In the genomic region with DNA sequence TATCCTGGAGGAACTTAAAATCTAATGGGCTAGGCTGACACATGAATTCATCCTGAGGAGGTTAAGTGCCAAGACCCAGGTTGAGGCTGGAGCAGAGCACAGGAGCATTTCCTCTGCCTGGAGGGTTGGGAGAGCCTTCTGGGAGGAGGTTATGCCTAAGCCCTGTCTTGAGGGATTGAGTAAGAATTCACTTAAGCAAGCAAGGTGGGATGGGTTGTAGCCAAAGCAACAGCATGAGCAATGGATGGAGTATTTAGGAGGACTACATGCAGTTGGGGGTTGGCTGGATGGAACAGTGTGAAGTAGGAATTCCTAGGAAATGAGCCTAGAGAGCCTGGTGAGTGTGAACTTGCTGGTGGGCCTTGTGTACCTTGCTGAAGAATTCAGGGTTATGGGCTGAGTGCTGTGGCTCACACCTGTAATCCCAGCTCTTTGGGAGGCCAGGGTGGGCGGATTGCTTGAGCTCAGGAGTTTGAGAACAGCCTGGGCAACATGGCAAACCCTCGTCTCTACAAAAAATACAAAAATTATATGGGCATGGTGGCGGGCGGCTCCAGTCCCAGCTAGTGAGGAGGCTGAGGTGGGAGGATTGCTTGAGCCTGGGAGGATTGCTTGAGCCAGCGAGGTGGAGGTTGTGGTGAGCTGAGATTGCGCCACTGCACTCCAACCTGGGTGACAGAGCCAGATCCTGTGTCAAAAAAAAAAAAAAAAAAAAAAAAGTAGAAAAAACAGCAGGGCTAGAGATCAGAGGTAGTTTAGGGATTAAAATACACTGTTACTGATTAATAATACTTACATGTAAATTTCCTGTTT, we compare ENCODE assay signal across 11 cellular contexts. TPM values are rescaled to one million over a fixed set of nuclear protein-coding genes. Genes with fewer than 3 reads are reported as not detected.
DNase-seq lines count a peak whose midpoint lies in the region; ATAC-seq and TF ChIP-seq lines count a peak whose summit lies in the region.
"Had no signal": no experiment of that assay in that cellular context is flagged by ENCODE, and none has a peak within 500 bp of the region (broad histone marks: within the 10 kb centered on the region; RNA-seq: fewer than 3 reads in every experiment).

No MANE protein-coding gene starts in this region.

- H3K4me3 ChIP-seq in MG63 (no peak overlapping the region), choroid plexus epithelial cell (ENCODE audit: low read depth, low read length) (no peak overlapping the region), lung (no peak overlapping the region)
- H3K4me3 ChIP-seq: cardiac muscle cell had no signal

- H3K9me3 Mint-ChIP-seq in activated CD4-positive, alpha-beta T cell treated with anti-CD3 and anti-CD28 coated beads for 36 hours (ENCODE audit: low read depth) = no peaks in the 10 kb centered on the region
- H3K9me3 Mint-ChIP-seq: CD8-positive, alpha-beta memory T cell had no signal

- CTCF ChIA-PET in activated CD4-positive, alpha-beta T cell treated with anti-CD3 and anti-CD28 coated beads for 36 hours (lab: Charles Lee) = interaction anchor here (0.6 kb wide), 1 partner anchor 14 kb away, joined by 3 read pairs; no protein-coding TSS in a partner anchor

- TF ChIP-seq CTCF in choroid plexus epithelial cell (conservative IDR thresholded peaks at IDR 0.05; ENCODE audit: low read depth, low read length) = no peak
- TF ChIP-seq CTCF in lung (IDR thresholded peaks at IDR 0.05; ENCODE audit: control extremely low read depth, extremely low read depth) = no peak

- in situ Hi-C loops in Caki2 (cut with HindIII; ENCODE audit: low pct_unique_long_range_greater_than_20kb, low sequenced_read_pairs) = no loop called here

- no peaks in the 10 kb centered on the region for H3K27me3 ChIP-seq in MG63
- H3K27me3 ChIP-seq in lung (ENCODE audit: control insufficient read depth, insufficient read depth) = no peaks in the 10 kb centered on the region
- H3K27me3 ChIP-seq: cardiac muscle cell had no signal

- DNase-seq in Caki2 (ENCODE audit: low read depth) (peak; percentile 14), MG63 (peak; percentile 76), choroid plexus epithelial cell (ENCODE audit: low read depth) (peak; percentile 88), lung (ENCODE audit: low spot score) (no peak), cardiac septum (ENCODE audit: low spot score) (no peak)
- no peak for DNase-seq in activated CD4-positive, alpha-beta T cell treated with anti-CD3 and anti-CD28 coated beads for 36 hours
- no peak for DNase-seq in stimulated activated CD4-positive, alpha-beta T cell treated with anti-CD3 and anti-CD28 coated beads, Interleukin-4, amount 100 ng/mL, for 24 hours
- DNase-seq: CD8-positive, alpha-beta memory T cell; NCI-H146 had no signal

- 92 to 96% methylated on average over 6 of the region's 6 CpGs for WGBS in lung, 2 donors

- intact Hi-C loops in activated CD4-positive, alpha-beta T cell treated with anti-CD3 and anti-CD28 coated beads for 36 hours (cut with DNase I, micrococcal nuclease) = no loop called here
- intact Hi-C loops in cardiac septum (cut with DNase I) = no loop called here

- H3K36me3 ChIP-seq in MG63 (no peaks in the 10 kb centered on the region), lung (ENCODE audit: control insufficient read depth in 2 of 2, insufficient read depth in 2 of 2, low read length in 2 of 2) (no peaks in the 10 kb centered on the region)
- H3K36me3 ChIP-seq: cardiac muscle cell had no signal

- H3K27ac ChIP-seq in lung (ENCODE audit: low read depth in 1 of 2, low read length in 1 of 2) = no peak overlapping the region
- H3K27ac ChIP-seq: cardiac muscle cell had no signal

- no peak overlapping the region for H3K27ac Mint-ChIP-seq in activated CD4-positive, alpha-beta T cell treated with anti-CD3 and anti-CD28 coated beads for 36 hours
- H3K27ac Mint-ChIP-seq: CD8-positive, alpha-beta memory T cell had no signal

- ATAC-seq in lung (ENCODE audit: insufficient read depth, low FRiP score) = peak; percentile 55
- ATAC-seq in activated CD4-positive, alpha-beta T cell treated with anti-CD3 and anti-CD28 coated beads for 36 hours = no peak
- ATAC-seq in GM19035 (IDR thresholded peaks at IDR 0.05; ENCODE audit: unreplicated experiment) = no peak

- no peaks in the 10 kb centered on the region for H3K9me3 ChIP-seq in MG63
- H3K9me3 ChIP-seq in lung (ENCODE audit: control insufficient read depth in 2 of 2, insufficient read depth in 1 of 2, low read length in 1 of 2) = no peaks in the 10 kb centered on the region

- no peaks in the 10 kb centered on the region for H3K4me1 Mint-ChIP-seq in activated CD4-positive, alpha-beta T cell treated with anti-CD3 and anti-CD28 coated beads for 36 hours

- no peak overlapping the region for H3K4me3 Mint-ChIP-seq in activated CD4-positive, alpha-beta T cell treated with anti-CD3 and anti-CD28 coated beads for 36 hours
- H3K4me3 Mint-ChIP-seq: CD8-positive, alpha-beta memory T cell had no signal

- peaks cover 18 to 31% of the 10 kb centered on the region in 2 donors for H3K4me1 ChIP-seq in lung (ENCODE audit: control insufficient read depth in 2 of 2, insufficient read depth in 2 of 2, low read length in 2 of 2)

- no peaks in the 10 kb centered on the region for H3K36me3 Mint-ChIP-seq in activated CD4-positive, alpha-beta T cell treated with anti-CD3 and anti-CD28 coated beads for 36 hours (ENCODE audit: low read depth)

- POLR2A ChIA-PET in activated CD4-positive, alpha-beta T cell treated with anti-CD3 and anti-CD28 coated beads for 36 hours (lab: Charles Lee) = no interaction called here

- no peaks in the 10 kb centered on the region for H3K27me3 Mint-ChIP-seq in activated CD4-positive, alpha-beta T cell treated with anti-CD3 and anti-CD28 coated beads for 36 hours

RNA-seq across cellular contexts. Expression of gene TANC1, which starts 22.2 kb away (rescaled TPM):
- total RNA-seq in Caki2 (2014; rRNA removed; shearing (Covaris generic); ENCODE audit: low replicate concordance) = 7.8 and 9.7 TPM in 2 replicates
- total RNA-seq in MG63 (2014; rRNA removed; shearing (Covaris generic); ENCODE audit: low replicate concordance) = 8.8 and 13.3 TPM in 2 replicates
- total RNA-seq in lung (10 to 100 TPM; 42.2 to 99.5 TPM), cardiac septum (55.6 TPM)
- polyA plus RNA-seq in lung = 10 to 100 TPM; 14.3 to 32.4 TPM
- 1 to 10 TPM in 1 of 2 experiments, under 1 TPM in 1; 0.89 to 1.1 TPM for total RNA-seq in activated CD4-positive, alpha-beta T cell treated with anti-CD3 and anti-CD28 coated beads for 36 hours

Comparison
In these comparisons a context has a peak if more than half of its experiments do, and no peak if none do; other contexts are left out.
1. DNase-seq: peak in Caki2 (single experiment), MG63 (single experiment) and choroid plexus epithelial cell (single experiment); none in lung (single experiment), activated CD4-positive, alpha-beta T cell treated with anti-CD3 and anti-CD28 coated beads for 36 hours (single experiment), stimulated activated CD4-positive, alpha-beta T cell treated with anti-CD3 and anti-CD28 coated beads, Interleukin-4, amount 100 ng/mL, for 24 hours (single experiment) and cardiac septum (single experiment).